ENCODE assay signal across 8 cellular contexts in the genomic region with DNA sequence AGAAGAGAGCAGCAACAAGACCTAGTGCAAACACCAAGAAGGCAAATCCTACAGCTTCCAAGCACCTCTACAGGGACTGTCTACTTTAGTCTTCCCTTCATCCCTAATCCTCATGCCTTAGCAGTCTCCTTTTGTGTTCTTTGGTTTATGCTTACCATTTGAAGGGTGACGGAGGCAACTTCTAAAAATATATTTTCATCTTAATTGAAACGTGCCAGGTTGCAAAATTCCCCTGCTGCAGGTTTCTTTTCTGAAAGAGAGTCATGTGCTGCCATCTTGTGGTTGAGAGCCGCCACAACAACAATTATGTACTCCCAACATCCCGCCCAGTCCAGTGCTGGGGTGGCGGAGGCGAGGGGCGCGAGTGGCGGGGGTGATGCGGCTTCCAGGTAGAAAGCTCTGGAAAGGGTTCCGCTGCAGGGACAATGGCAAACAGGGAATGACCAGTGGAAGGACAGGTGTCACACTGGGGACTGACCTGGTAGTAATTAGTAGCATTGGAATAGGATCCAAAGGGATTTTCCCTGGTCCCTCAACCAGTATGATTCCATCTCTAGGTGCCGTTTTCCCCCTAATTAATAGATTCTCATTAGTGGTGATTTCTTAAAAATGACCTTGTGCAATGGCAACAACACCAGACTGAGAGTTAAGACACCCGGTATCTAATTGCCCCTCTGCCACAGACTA.
DNase-seq lines count a peak whose midpoint lies in the region; ATAC-seq and TF ChIP-seq lines count a peak whose summit lies in the region.

No MANE protein-coding gene starts in this region.

- H3K27ac ChIP-seq in RWPE1, result no peak overlapping the region
- H3K27ac ChIP-seq in foreskin keratinocyte, result no peak overlapping the region

- no peak overlapping the region for H3K4me3 ChIP-seq in GM12864 (ENCODE audit: low read depth, low read length)

- H3K27me3 ChIP-seq in foreskin keratinocyte, result peaks cover 28% of the 10 kb centered on the region

- DNase-seq in GM12864 (ENCODE audit: low read depth) (peak; percentile 16), RWPE1 (ENCODE audit: low spot score) (peak; percentile 77), foreskin keratinocyte (peak in 1 of 2 donors; percentile 34), nucleus accumbens (lab: John Stamatoyannopoulos, UW) (peak in 47 of 56 donors; percentile 2 to 84 (median 33)), stromal cell of bone marrow (ENCODE audit: low read depth) (peak; percentile 45)
- DNase-seq in activated T-helper 9 cell treated with anti-CD3 and anti-CD28 coated beads, Interleukin-2, amount 50 U/mL, for 16 hours (ENCODE audit: low read depth), result peak; percentile 51

- peak; percentile 41 for ATAC-seq in foreskin keratinocyte
- no peak for ATAC-seq in HG03095 (IDR thresholded peaks at IDR 0.05; ENCODE audit: unreplicated experiment)

- TF ChIP-seq CTCF in GM12864 (IDR thresholded peaks at IDR 0.05; ENCODE audit: low read depth, low read length, missing control alignments) (peak; percentile 74), LNCAP (IDR thresholded peaks at IDR 0.05) (peak; percentile 82), RWPE1 (conservative IDR thresholded peaks at IDR 0.05; ENCODE audit: low read depth) (peak; percentile 87), foreskin keratinocyte (conservative IDR thresholded peaks at IDR 0.05) (peak; percentile 85)

- CTCF ChIA-PET in RWPE1 (lab: Yijun Ruan, JAX), result interaction anchor here (0.5 to 1.9 kb wide), 13 partner anchors 9 to 1242 kb away, joined by 3 to 19 read pairs (median 3); a partner anchor contains a TSS

- POLR2A ChIA-PET in RWPE1 (lab: Yijun Ruan, JAX; ENCODE audit: low non-redundant PET), result no interaction called here

- H3K4me1 ChIP-seq in foreskin keratinocyte, result no peaks in the 10 kb centered on the region
